In the genomic region with DNA sequence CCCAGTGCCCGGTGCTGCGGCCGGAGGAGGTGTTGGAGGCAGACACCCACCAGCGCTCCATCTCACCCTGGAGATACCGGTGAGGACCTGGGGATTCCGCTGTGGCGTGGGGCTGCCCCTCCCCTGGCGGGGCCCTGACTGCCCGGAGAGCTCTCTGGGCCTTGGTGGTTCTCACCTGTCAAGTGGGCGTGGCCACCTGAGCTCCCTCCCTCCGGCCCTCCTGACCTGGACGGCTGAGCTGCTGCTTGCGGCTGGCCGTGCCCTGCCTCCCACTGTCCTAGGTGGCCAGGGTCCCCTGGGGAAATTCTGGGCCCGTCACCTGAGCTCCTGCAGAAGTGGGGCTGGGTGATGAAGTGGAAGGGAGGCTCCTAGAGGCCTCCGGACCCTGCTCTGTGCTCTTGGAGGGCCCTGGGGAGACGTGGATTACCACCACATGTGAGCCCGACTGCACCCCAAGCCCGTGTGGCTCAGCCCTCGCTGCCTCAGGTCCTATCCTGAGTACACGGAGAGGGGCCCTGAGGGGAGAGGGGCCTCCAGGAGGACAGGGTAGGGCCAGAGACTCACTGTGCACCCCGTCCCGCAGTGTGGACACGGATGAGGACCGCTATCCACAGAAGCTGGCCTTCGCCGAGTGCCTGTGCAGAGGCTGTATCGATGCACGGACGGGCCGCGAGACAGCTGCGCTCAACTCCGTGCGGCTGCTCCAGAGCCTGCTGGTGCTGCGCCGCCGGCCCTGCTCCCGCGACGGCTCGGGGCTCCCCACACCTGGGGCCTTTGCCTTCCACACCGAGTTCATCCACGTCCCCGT, we compare ENCODE assay signal across 14 cellular contexts. TPM values are rescaled to one million over a fixed set of nuclear protein-coding genes. Genes with fewer than 3 reads are reported as not detected.
A peak's percentile ranks its signal among the peaks of the same experiment; 100 is the strongest.
DNase-seq lines count a peak whose midpoint lies in the region; TF ChIP-seq lines count a peak whose summit lies in the region.
"Had no signal": no experiment of that assay in that cellular context is flagged by ENCODE, and none has a peak within 500 bp of the region (broad histone marks: within the 10 kb centered on the region; RNA-seq: fewer than 3 reads in every experiment).

No MANE protein-coding gene starts in this region.

- POLR2A ChIA-PET in HEK293 (lab: Yijun Ruan, JAX) = interaction anchor here (1.5 kb wide), 1 partner anchor 10 kb away, joined by 5 read pairs; no protein-coding TSS in a partner anchor

- H3K27me3 Mint-ChIP-seq in nephron progenitor cell (ENCODE audit: low read depth, poor library complexity) (peaks cover 61% of the 10 kb centered on the region), glutamatergic neuron (ENCODE audit: unreplicated experiment) (peaks cover 2% of the 10 kb centered on the region)
- peaks cover 33% of the 10 kb centered on the region for H3K27me3 Mint-ChIP-seq in T-helper 2 cell treated with Interferon-gamma antibody and Interleukin-4, amounts not matched to agents 5 μg/mL and 100 μg/mL, for 36 hours (ENCODE audit: low read depth)

- H3K4me3 Mint-ChIP-seq in nephron progenitor cell (no peak overlapping the region), glutamatergic neuron (ENCODE audit: unreplicated experiment) (no peak overlapping the region)
- no peak overlapping the region for H3K4me3 Mint-ChIP-seq in T-helper 2 cell treated with Interferon-gamma antibody and Interleukin-4, amounts not matched to agents 5 μg/mL and 100 μg/mL, for 36 hours

- DNase-seq in DMS153 (lab: John Stamatoyannopoulos, UW) = peak; percentile 73
- peak; percentile 59 for DNase-seq in colonic mucosa
- DNase-seq in nephron progenitor cell = peak; percentile 40
- DNase-seq in glutamatergic neuron = no peak
- no peak for DNase-seq in activated gamma-delta T cell treated with Interleukin-2 at 50 U/mL for 16 hours
- no peak for DNase-seq in T-helper 2 cell treated with Interferon-gamma antibody and Interleukin-4, amounts not matched to agents 5 μg/mL and 100 μg/mL, for 36 hours (ENCODE audit: low spot score)
- no peak for DNase-seq in DMS79 (lab: John Stamatoyannopoulos, UW)
- DNase-seq: activated naive CD4-positive, alpha-beta T cell treated with Interleukin-2 at 50 U/mL for 16 hours; HCEC 1CT; MV-4-11 had no signal

- H3K27ac ChIP-seq in HEK293 (ENCODE audit: extremely low read depth, low read depth, low read length) = no peak overlapping the region
- no peak overlapping the region for H3K27ac ChIP-seq in colonic mucosa

- no peak overlapping the region for H3K27ac Mint-ChIP-seq in nephron progenitor cell
- no peak overlapping the region for H3K27ac Mint-ChIP-seq in glutamatergic neuron (ENCODE audit: unreplicated experiment)
- no peak overlapping the region for H3K27ac Mint-ChIP-seq in T-helper 2 cell treated with Interferon-gamma antibody and Interleukin-4, amounts not matched to agents 5 μg/mL and 100 μg/mL, for 36 hours

- CTCF ChIA-PET in HEK293 (lab: Yijun Ruan, JAX) = interaction anchor here (0.6 to 0.9 kb wide), 2 partner anchors 10 to 289 kb away, joined by 3 to 5 read pairs; no protein-coding TSS in a partner anchor

- H3K9ac ChIP-seq in colonic mucosa (ENCODE audit: low read depth in 2 of 2, low read length in 2 of 2) = peak overlapping the region in 1 of 2 donors; percentile 33

- TF ChIP-seq CTCF in HEK293 (tag by site-specific recombination; IDR thresholded peaks at IDR 0.05) = no peak
- no peak for TF ChIP-seq CTCF in colonic mucosa (IDR thresholded peaks at IDR 0.05)
- TF ChIP-seq CTCF in nephron progenitor cell (IDR thresholded peaks at IDR 0.05) = no peak
- no peak for TF ChIP-seq CTCF in glutamatergic neuron (IDR thresholded peaks at IDR 0.05; ENCODE audit: partially characterized antibody, unreplicated experiment)

- H3K9me3 ChIP-seq in HEK293 (ENCODE audit: control insufficient read depth, insufficient read depth, low read depth, low read length) (no peaks in the 10 kb centered on the region), colonic mucosa (no peaks in the 10 kb centered on the region)
- H3K9me3 ChIP-seq: spleen had no signal

- H3K9me3 Mint-ChIP-seq in nephron progenitor cell (no peaks in the 10 kb centered on the region), glutamatergic neuron (ENCODE audit: unreplicated experiment) (peaks cover 6% of the 10 kb centered on the region)
- no peaks in the 10 kb centered on the region for H3K9me3 Mint-ChIP-seq in T-helper 2 cell treated with Interferon-gamma antibody and Interleukin-4, amounts not matched to agents 5 μg/mL and 100 μg/mL, for 36 hours

- H3K27me3 ChIP-seq in colonic mucosa = peaks cover 24% of the 10 kb centered on the region

- intact Hi-C loops in colonic mucosa (cut with DNase I) = no loop called here

- H3K4me3 ChIP-seq in HEK293 (ENCODE audit: low read depth, low read length) = no peak overlapping the region
- no peak overlapping the region for H3K4me3 ChIP-seq in colonic mucosa

- H3K4me1 ChIP-seq in HEK293 (ENCODE audit: control insufficient read depth, insufficient read depth, low read length) = no peaks in the 10 kb centered on the region
- H3K4me1 ChIP-seq in colonic mucosa = peaks cover 15% of the 10 kb centered on the region

- H3K36me3 ChIP-seq in HEK293 (ENCODE audit: control insufficient read depth in 2 of 2, insufficient read depth in 1 of 2, low read length in 2 of 2) = peaks cover 0 to 12% of the 10 kb centered on the region in 2 experiments; a peak in 1 of 3 replicates
- H3K36me3 ChIP-seq in colonic mucosa = no peaks in the 10 kb centered on the region

- H3K4me1 Mint-ChIP-seq in nephron progenitor cell = peaks cover 13% of the 10 kb centered on the region
- peaks cover 2% of the 10 kb centered on the region for H3K4me1 Mint-ChIP-seq in glutamatergic neuron (ENCODE audit: low read depth, unreplicated experiment)
- peaks cover 21% of the 10 kb centered on the region for H3K4me1 Mint-ChIP-seq in T-helper 2 cell treated with Interferon-gamma antibody and Interleukin-4, amounts not matched to agents 5 μg/mL and 100 μg/mL, for 36 hours (ENCODE audit: low read depth)

- H3K36me3 Mint-ChIP-seq in nephron progenitor cell (ENCODE audit: low read depth) (peaks cover 5% of the 10 kb centered on the region), glutamatergic neuron (ENCODE audit: unreplicated experiment) (no peaks in the 10 kb centered on the region)
- peaks cover 15% of the 10 kb centered on the region for H3K36me3 Mint-ChIP-seq in T-helper 2 cell treated with Interferon-gamma antibody and Interleukin-4, amounts not matched to agents 5 μg/mL and 100 μg/mL, for 36 hours (ENCODE audit: low read depth)

TF ChIP-seq in HEK293, 187 proteins besides CTCF, POLR2A, EP300 and RAD21:
- TF ChIP-seq ZNF670 (tag by site-specific recombination; IDR thresholded peaks at IDR 0.05; ENCODE audit: low read depth) = no peak
- peak; percentile 45 for TF ChIP-seq KLF9 (tag by site-specific recombination; IDR thresholded peaks at IDR 0.05; ENCODE audit: low read depth)

RNA-seq across cellular contexts. Expression of a gene that starts 1.1 kb away (rescaled TPM):
- total RNA-seq in colonic mucosa (not detected), glutamatergic neuron (ENCODE audit: unreplicated experiment) (not detected)
- total RNA-seq: Daoy, glomerular endothelial cell had no signal

RNA-seq across cellular contexts. Expression of a gene that starts 11.4 kb away (rescaled TPM):
- total RNA-seq in colonic mucosa = 100 to 1,000 TPM; 368 to 389 TPM
- 28.7 TPM for total RNA-seq in glutamatergic neuron (ENCODE audit: unreplicated experiment)

RNA-seq across cellular contexts. Expression of a gene that starts 23.5 kb away (rescaled TPM):
- total RNA-seq in colonic mucosa (100 to 1,000 TPM in 1 of 2 donors, 10 to 100 TPM in 1; 86.2 to 132 TPM), glutamatergic neuron (ENCODE audit: unreplicated experiment) (227 TPM)

RNA-seq across cellular contexts. Expression of a gene that starts 46.9 kb away (rescaled TPM):
- under 1 TPM; 0.25 to 0.40 TPM for total RNA-seq in colonic mucosa
- not detected for total RNA-seq in glutamatergic neuron (ENCODE audit: unreplicated experiment)
- total RNA-seq: Daoy had no signal

Comparison
In these comparisons a context has a peak if more than half of its experiments do, and no peak if none do; other contexts are left out.
1. DNase-seq: peak in DMS153 (single experiment), colonic mucosa (single experiment) and nephron progenitor cell (single experiment); none in glutamatergic neuron (single experiment), activated gamma-delta T cell treated with Interleukin-2 at 50 U/mL for 16 hours (single experiment), T-helper 2 cell treated with Interferon-gamma antibody and Interleukin-4, amounts not matched to agents 5 μg/mL and 100 μg/mL, for 36 hours (single experiment) and DMS79 (single experiment).
2. RNA of a gene that starts 11.4 kb away (total RNA-seq): 368 to 389 TPM in colonic mucosa; 28.7 TPM in glutamatergic neuron (single experiment); every median in the first group is over 10 times any median in the second.